ENCODE assay signal across 8 cellular contexts in the genomic region with DNA sequence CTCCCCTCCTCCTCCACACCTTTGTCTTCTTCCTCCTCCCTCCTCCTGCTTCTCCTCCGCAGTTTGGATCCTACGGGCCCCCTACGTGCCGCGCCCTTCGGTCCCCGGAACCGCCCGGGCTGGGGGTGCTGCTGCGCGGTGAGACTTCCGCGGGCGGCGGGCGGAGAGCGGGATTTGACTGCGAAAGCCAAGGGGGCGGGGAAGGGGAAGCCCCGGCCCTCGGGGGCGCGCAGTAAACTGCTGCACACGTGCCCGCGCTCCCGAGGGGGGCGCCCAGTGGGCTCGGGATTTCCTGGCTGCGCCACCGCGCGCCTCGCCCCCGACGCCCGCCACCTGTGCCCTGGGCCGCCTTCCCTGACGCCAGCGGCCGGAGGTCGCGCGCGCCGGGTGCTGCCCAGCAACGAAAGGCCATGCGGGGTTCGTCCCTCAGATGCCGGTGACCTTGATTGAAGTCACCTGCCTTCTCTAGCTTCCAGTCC. TPM values are rescaled to one million over a fixed set of nuclear protein-coding genes. Genes with fewer than 3 reads are reported as not detected.
DNase-seq lines count a peak whose midpoint lies in the region; ATAC-seq, FAIRE-seq and TF ChIP-seq lines count a peak whose summit lies in the region.

No MANE protein-coding gene starts in this region.

- H2AK5ac ChIP-seq in H1 (ENCODE audit: low read depth, low read length), result no peak overlapping the region

- peak overlapping the region; percentile 86 to 96 for H3K4me2 ChIP-seq in H1 (ENCODE audit: insufficient read depth in 1 of 2, low read depth in 2 of 2, low read length in 2 of 2)

- H3K4me3 ChIP-seq in H1 (ENCODE audit: extremely low read depth in 1 of 4, insufficient read depth in 2 of 4, low read depth in 3 of 4, low read length in 4 of 4), result peak overlapping the region; percentile 38 to 74 (median 52)

- no peak overlapping the region for H3K27ac ChIP-seq in H1 (ENCODE audit: low read depth, low read length)

- no peak overlapping the region for H2BK120ac ChIP-seq in H1 (replicated peaks; ENCODE audit: low read depth, low read length)

- H3K9me3 ChIP-seq in H1 (ENCODE audit: insufficient read depth in 2 of 2, low read depth in 1 of 2, low read length in 1 of 2), result no peaks in the 10 kb centered on the region

- no peak overlapping the region for H3K4ac ChIP-seq in H1 (replicated peaks; ENCODE audit: insufficient read length, low read depth, low read length)

- H3K27ac Mint-ChIP-seq in activated T-cell treated with anti-CD3 and anti-CD28 coated beads, Interleukin-2, amount 50 U/mL, for 24 hours, result no peak overlapping the region
- H3K27ac Mint-ChIP-seq in progenitor cell of endocrine pancreas, result peak overlapping the region; percentile 24

- peaks cover 14% of the 10 kb centered on the region for H3K23me2 ChIP-seq in H1 (ENCODE audit: low read depth, low read length)

- H2BK5ac ChIP-seq in H1 (ENCODE audit: low read depth, low read length), result no peak overlapping the region

- H3K9ac ChIP-seq in H1 (replicated peaks in 1 of 4; ENCODE audit: extremely low read depth in 1 of 4, low read depth in 3 of 4, low read length in 3 of 4), result no peak overlapping the region; a peak in 1 of 7 replicates

- H2BK20ac ChIP-seq in H1 (ENCODE audit: low read length), result no peak overlapping the region

- H3K27me3 ChIP-seq in H1 (replicated peaks in 1 of 4; ENCODE audit: control insufficient read depth in 3 of 4, extremely low read depth in 1 of 4, insufficient read depth in 3 of 4, low read length in 3 of 4), result peaks cover 42 to 75% (median 55%) of the 10 kb centered on the region in 4 experiments

- peak overlapping the region; percentile 32; the same call in 1 of the 2 replicates for H3K18ac ChIP-seq in H1 (ENCODE audit: extremely low read depth, low read length)

- ATAC-seq in GM21390 (IDR thresholded peaks at IDR 0.05; ENCODE audit: unreplicated experiment) (no peak), HG03342 (IDR thresholded peaks at IDR 0.05; ENCODE audit: unreplicated experiment) (no peak)

- peaks cover 36% of the 10 kb centered on the region for H3K4me1 Mint-ChIP-seq in activated T-cell treated with anti-CD3 and anti-CD28 coated beads, Interleukin-2, amount 50 U/mL, for 24 hours (ENCODE audit: low read depth)
- H3K4me1 Mint-ChIP-seq in progenitor cell of endocrine pancreas (ENCODE audit: low read depth), result peaks cover 5% of the 10 kb centered on the region

- no peak for TF ChIP-seq RAD21 in H1 (IDR thresholded peaks at IDR 0.05 in 1 of 2, conservative IDR thresholded peaks at IDR 0.05 in 1 of 2; ENCODE audit: low read depth in 2 of 2, low read length in 2 of 2)

- H4K91ac ChIP-seq in H1 (replicated peaks; ENCODE audit: insufficient read length, low read length), result peak overlapping the region; percentile 17

- H2AFZ ChIP-seq in H1 (ENCODE audit: low read length), result 0 out of 2 replicates have a peak overlapping the region, but pooled peaks have one; percentile 38

- H3K4me3 Mint-ChIP-seq in activated T-cell treated with anti-CD3 and anti-CD28 coated beads, Interleukin-2, amount 50 U/mL, for 24 hours, result peak overlapping the region; percentile 70
- H3K4me3 Mint-ChIP-seq in progenitor cell of endocrine pancreas (ENCODE audit: low read depth), result peak overlapping the region; percentile 69

- H3K36me3 ChIP-seq in H1 (ENCODE audit: control insufficient read depth in 2 of 4, insufficient read depth in 4 of 4, low read length in 3 of 4), result peaks cover 0 to 7% (median 0%) of the 10 kb centered on the region in 4 experiments; a peak in 1 of 8 replicates

- no peak overlapping the region for H2BK12ac ChIP-seq in H1 (ENCODE audit: low read depth, low read length)

- peaks cover 4 to 16% (median 13%) of the 10 kb centered on the region in 4 experiments for H3K4me1 ChIP-seq in H1 (replicated peaks in 1 of 4; ENCODE audit: control insufficient read depth in 3 of 4, insufficient read depth in 4 of 4, low read length in 3 of 4)

- no peak overlapping the region for H2BK15ac ChIP-seq in H1 (ENCODE audit: low read length)

- WGBS in H1 (ENCODE audit: extremely low coverage in 1 of 2, insufficient coverage in 1 of 2, insufficient read length in 1 of 2, insufficient replicate concordance in 2 of 2, low coverage in 1 of 2, low lambda C conversion rate in 2 of 2, missing lambda C conversion rate in 1 of 2), 2 experiments, result 3% methylated on average over 27 of the region's 50 CpGs; no CpG with 5 or more reads in 1 of the 2 experiments

- H4K5ac ChIP-seq in H1 (ENCODE audit: insufficient read length, low read depth, low read length), result no peak overlapping the region

- no peak for TF ChIP-seq POLR2A in H1 (IDR thresholded peaks at IDR 0.05; ENCODE audit: control extremely low read depth in 1 of 2, low read depth in 2 of 2, low read length in 2 of 2)

- H3K56ac ChIP-seq in H1 (replicated peaks; ENCODE audit: insufficient read length, low read depth, low read length), result no peak overlapping the region

- no peaks in the 10 kb centered on the region for H3K79me1 ChIP-seq in H1 (ENCODE audit: low read depth, low read length)

- no peak overlapping the region for H3K23ac ChIP-seq in H1 (ENCODE audit: insufficient read length)

- peaks cover 4% of the 10 kb centered on the region in 2 experiments for H4K20me1 ChIP-seq in H1 (replicated peaks in 1 of 2; ENCODE audit: control insufficient read depth in 1 of 2, insufficient read depth in 2 of 2, low read length in 2 of 2)

- H3K27me3 Mint-ChIP-seq in activated T-cell treated with anti-CD3 and anti-CD28 coated beads, Interleukin-2, amount 50 U/mL, for 24 hours, result peaks cover 80% of the 10 kb centered on the region
- peaks cover 57% of the 10 kb centered on the region for H3K27me3 Mint-ChIP-seq in progenitor cell of endocrine pancreas

- H3K9me3 Mint-ChIP-seq in activated T-cell treated with anti-CD3 and anti-CD28 coated beads, Interleukin-2, amount 50 U/mL, for 24 hours, result no peaks in the 10 kb centered on the region
- peaks cover 4% of the 10 kb centered on the region for H3K9me3 Mint-ChIP-seq in progenitor cell of endocrine pancreas (ENCODE audit: low read depth)

- H4K8ac ChIP-seq in H1 (ENCODE audit: extremely low read depth, insufficient read depth, low read length), result peak overlapping the region; percentile 37; the same call in 1 of the 2 replicates

- no peak for FAIRE-seq in H1 (lab: Jason Lieb, UNC)

- no peaks in the 10 kb centered on the region for H3K36me3 Mint-ChIP-seq in activated T-cell treated with anti-CD3 and anti-CD28 coated beads, Interleukin-2, amount 50 U/mL, for 24 hours (ENCODE audit: low read depth)
- no peaks in the 10 kb centered on the region for H3K36me3 Mint-ChIP-seq in progenitor cell of endocrine pancreas (ENCODE audit: insufficient read depth)

- no peak for TF ChIP-seq EP300 in H1 (IDR thresholded peaks at IDR 0.05; ENCODE audit: borderline replicate concordance in 1 of 2, low read depth in 2 of 2, low read length in 2 of 2)

- no peak for DNase-seq in activated T-cell treated with anti-CD3 and anti-CD28 coated beads, Interleukin-2, amount 50 U/mL, for 24 hours
- DNase-seq in activated T-cell treated with anti-CD3 and anti-CD28 coated beads for 4 hours (no peak), NCI-H510A (lab: John Stamatoyannopoulos, UW) (peak; percentile 23), H1 (ENCODE audit: low read depth in 1 of 2, low spot score in 2 of 2) (peak in 1 of 2 experiments; percentile 76), progenitor cell of endocrine pancreas (ENCODE audit: low spot score, unreplicated experiment) (no peak), COLO829 (ENCODE audit: low spot score) (no peak)

- TF ChIP-seq CTCF in H1 (IDR thresholded peaks at IDR 0.05; ENCODE audit: control extremely low read depth in 1 of 3, insufficient read depth in 1 of 3, low read depth in 1 of 3, low read length in 3 of 3) (no peak), progenitor cell of endocrine pancreas (IDR thresholded peaks at IDR 0.05; ENCODE audit: unreplicated experiment) (no peak)

- no peaks in the 10 kb centered on the region for H3K79me2 ChIP-seq in H1 (ENCODE audit: control insufficient read depth in 1 of 2, insufficient read depth in 2 of 2, low read length in 2 of 2)

- no peak overlapping the region for H3K14ac ChIP-seq in H1 (ENCODE audit: insufficient read length)

- CTCF ChIA-PET in H1 (lab: Charles Lee; ENCODE audit: partially characterized antibody), result interaction anchor here (0.8 to 3.4 kb wide), 11 partner anchors 17 to 818 kb away, joined by 3 to 13 read pairs (median 4); no protein-coding TSS in a partner anchor

- POLR2A ChIA-PET in H1 (lab: Charles Lee; ENCODE audit: partially characterized antibody), result interaction anchor here (1.1 kb wide), 1 partner anchor 17 kb away, joined by 5 read pairs; no protein-coding TSS in a partner anchor

TF ChIP-seq in H1, 55 proteins besides CTCF, POLR2A, EP300 and RAD21:
- TF ChIP-seq SIRT6 (IDR thresholded peaks at IDR 0.05; ENCODE audit: low read length), result no peak
- TF ChIP-seq KDM4A (IDR thresholded peaks at IDR 0.05; ENCODE audit: low read depth, low read length, severe bottlenecking), result peak; percentile 84
- TF ChIP-seq, protein P1, sequence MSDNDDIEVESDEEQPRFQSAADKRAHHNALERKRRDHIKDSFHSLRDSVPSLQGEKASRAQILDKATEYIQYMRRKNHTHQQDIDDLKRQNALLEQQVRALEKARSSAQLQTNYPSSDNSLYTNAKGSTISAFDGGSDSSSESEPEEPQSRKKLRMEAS (IDR thresholded peaks at IDR 0.05), result peak; percentile 50; the same call in 1 of the 2 replicates
- TF ChIP-seq RBBP5 (IDR thresholded peaks at IDR 0.05; ENCODE audit: borderline replicate concordance, low read depth, low read length), result peak; percentile 79
- TF ChIP-seq ASH2L (IDR thresholded peaks at IDR 0.05; ENCODE audit: low read length), result peak; percentile 87
- TF ChIP-seq, protein P2, sequence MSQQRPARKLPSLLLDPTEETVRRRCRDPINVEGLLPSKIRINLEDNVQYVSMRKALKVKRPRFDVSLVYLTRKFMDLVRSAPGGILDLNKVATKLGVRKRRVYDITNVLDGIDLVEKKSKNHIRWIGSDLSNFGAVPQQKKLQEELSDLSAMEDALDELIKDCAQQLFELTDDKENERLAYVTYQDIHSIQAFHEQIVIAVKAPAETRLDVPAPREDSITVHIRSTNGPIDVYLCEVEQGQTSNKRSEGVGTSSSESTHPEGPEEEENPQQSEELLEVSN (IDR thresholded peaks at IDR 0.05), result peak; percentile 40; the same call in 1 of the 2 replicates
TF ChIP-seq in H1: peak in this region for 5.

RNA-seq across cellular contexts. Expression of a gene that starts 3.3 kb away (rescaled TPM):
- total RNA-seq in H1 (2021; fragmentation: NEBNext Ultra II Directional; extraction: Animal tissue kit (Norgen Biotek cat#: 25700)), result 0.11 and 0.13 TPM in 2 replicates
- polyA plus RNA-seq in H1 (2011; rRNA removed), result 0.03 TPM in 1 of 2 replicates, not detected in the other
- 0.03 TPM for polyA plus RNA-seq in H1 (2011; cell fraction: cytosol; rRNA removed)
- 0.06 TPM for polyA plus RNA-seq in H1 (2011; cell fraction: nucleus; rRNA removed)
- 0.07 TPM in 1 of 4 replicates, not detected in the others for polyA plus RNA-seq in H1 (2012, experiment 1 of 2)
- polyA plus RNA-seq in H1 (2012, experiment 2 of 2), result not detected
- 0.06 TPM for polyA plus RNA-seq in H1 (2013, experiment 1 of 2)
- 0.06 TPM for polyA plus RNA-seq in H1 (2013, experiment 2 of 2)
- not detected in 2 replicates for polyA minus RNA-seq in H1 (2011; rRNA and poly(A)+ RNA removed)
- polyA minus RNA-seq in H1 (2011; cell fraction: cytosol; rRNA and poly(A)+ RNA removed), result not detected
- polyA minus RNA-seq in H1 (2011; cell fraction: nucleus; rRNA and poly(A)+ RNA removed), result not detected
- total RNA-seq in progenitor cell of endocrine pancreas, result 1.7 and 2.1 TPM in 2 replicates
